In the genomic region with DNA sequence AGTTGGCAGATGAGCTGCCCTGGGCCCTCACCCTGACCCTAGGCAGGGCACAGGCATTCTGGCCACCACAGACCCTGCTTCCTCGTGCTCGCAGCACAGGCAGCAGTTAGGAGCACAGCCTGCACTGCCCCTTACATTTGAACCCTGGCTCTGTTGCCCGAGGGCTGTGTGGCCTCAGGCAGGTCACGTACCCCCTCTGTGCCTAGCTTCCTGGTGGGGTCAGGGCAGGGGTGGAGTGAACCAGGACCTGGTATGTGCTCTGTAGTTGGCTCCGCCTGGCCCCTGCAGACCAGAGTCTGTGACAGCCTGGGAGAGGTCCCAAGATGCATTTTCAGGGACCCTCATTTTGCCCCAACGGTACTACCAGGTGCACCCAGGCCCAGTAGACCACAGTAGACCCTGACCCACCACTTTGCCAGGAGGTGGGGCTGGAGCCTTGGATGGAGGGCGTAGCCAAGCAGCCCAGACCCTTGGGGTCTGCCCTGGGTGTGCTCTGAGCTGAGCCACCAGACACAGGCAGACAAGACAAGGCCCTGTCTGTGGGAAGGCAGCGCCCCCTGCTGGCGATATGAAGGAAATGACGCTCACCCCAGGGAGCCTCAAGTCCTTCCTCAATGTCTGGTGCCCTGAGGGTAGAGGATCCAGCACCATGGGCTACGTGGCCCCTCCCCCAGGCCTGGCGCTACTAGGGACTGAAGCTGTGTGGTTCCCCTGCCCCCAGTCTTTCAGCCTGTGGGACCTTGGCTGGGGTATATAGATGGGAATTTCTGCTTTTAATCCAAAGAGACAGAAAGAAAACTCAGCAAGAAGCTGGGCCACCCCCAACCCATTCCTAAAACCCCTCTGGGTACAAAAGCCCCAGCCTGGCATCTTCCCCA, we compare ENCODE assay signal across 8 cellular contexts. TPM values are rescaled to one million over a fixed set of nuclear protein-coding genes. Genes with fewer than 3 reads are reported as not detected.
DNase-seq lines count a peak whose midpoint lies in the region; ATAC-seq and TF ChIP-seq lines count a peak whose summit lies in the region.

No MANE protein-coding gene starts in this region.

- no peak for ATAC-seq in GM21528 (IDR thresholded peaks at IDR 0.05; ENCODE audit: low FRiP score, unreplicated experiment)

- peaks cover 22% of the 10 kb centered on the region for H3K4me1 Mint-ChIP-seq in CD14-positive monocyte
- H3K4me1 Mint-ChIP-seq in activated CD4-positive, alpha-beta T cell treated with anti-CD3 and anti-CD28 coated beads, Interleukin-2, amount 10 ng/mL, durations not matched to agents 24 days and 14 days = peaks cover 24% of the 10 kb centered on the region

- DNase-seq in CD14-positive monocyte (ENCODE audit: low spot score) (peak; percentile 89), NCI-H524 (lab: John Stamatoyannopoulos, UW) (peak; percentile 81 to 89), coronary artery (ENCODE audit: low spot score) (no peak), lower leg skin (ENCODE audit: low spot score in 2 of 2) (peak; percentile 86 to 97)
- peak; percentile 94 for DNase-seq in activated CD4-positive, alpha-beta T cell treated with anti-CD3 and anti-CD28 coated beads, Interleukin-2, amount 10 ng/mL, durations not matched to agents 24 days and 14 days
- peak; percentile 83 for DNase-seq in stimulated activated CD4-positive, alpha-beta T cell treated with anti-CD3 and anti-CD28 coated beads, Interleukin-4, amount 100 ng/mL, for 24 hours

- peaks cover 0 to 5% (median 3%) of the 10 kb centered on the region in 3 donors for H3K27me3 Mint-ChIP-seq in CD14-positive monocyte (ENCODE audit: low read depth in 3 of 3)
- peaks cover 26% of the 10 kb centered on the region for H3K27me3 Mint-ChIP-seq in activated CD4-positive, alpha-beta T cell treated with anti-CD3 and anti-CD28 coated beads, Interleukin-2, amount 10 ng/mL, durations not matched to agents 24 days and 14 days

- TF ChIP-seq CTCF in CD14-positive monocyte (IDR thresholded peaks at IDR 0.05) (peak; percentile 97), HEK293 (tag by site-specific recombination; IDR thresholded peaks at IDR 0.05) (peak; percentile 95), coronary artery (IDR thresholded peaks at IDR 0.05) (peak; percentile 96), lower leg skin (IDR thresholded peaks at IDR 0.05) (peak in 1 of 3 donors; percentile 85)

- peak overlapping the region in 2 of 7 donors; percentile 20 to 25 for H3K27ac Mint-ChIP-seq in CD14-positive monocyte
- H3K27ac Mint-ChIP-seq in activated CD4-positive, alpha-beta T cell treated with anti-CD3 and anti-CD28 coated beads, Interleukin-2, amount 10 ng/mL, durations not matched to agents 24 days and 14 days = no peak overlapping the region

- H3K4me1 ChIP-seq in HEK293 (ENCODE audit: control insufficient read depth, insufficient read depth, low read length) = no peaks in the 10 kb centered on the region

- no peaks in the 10 kb centered on the region for H3K9me3 Mint-ChIP-seq in CD14-positive monocyte
- no peaks in the 10 kb centered on the region for H3K9me3 Mint-ChIP-seq in activated CD4-positive, alpha-beta T cell treated with anti-CD3 and anti-CD28 coated beads, Interleukin-2, amount 10 ng/mL, durations not matched to agents 24 days and 14 days

- no peaks in the 10 kb centered on the region for H3K36me3 Mint-ChIP-seq in CD14-positive monocyte
- no peaks in the 10 kb centered on the region for H3K36me3 Mint-ChIP-seq in activated CD4-positive, alpha-beta T cell treated with anti-CD3 and anti-CD28 coated beads, Interleukin-2, amount 10 ng/mL, durations not matched to agents 24 days and 14 days (ENCODE audit: low read depth)

- 39 to 42% methylated on average over 10 to 11 of the region's 12 CpGs for WGBS in lower leg skin, 2 donors

- no peaks in the 10 kb centered on the region for H3K9me3 ChIP-seq in HEK293 (ENCODE audit: control insufficient read depth, insufficient read depth, low read depth, low read length)

- peak overlapping the region; percentile 46 to 52 for H3K4me3 Mint-ChIP-seq in CD14-positive monocyte
- no peak overlapping the region for H3K4me3 Mint-ChIP-seq in activated CD4-positive, alpha-beta T cell treated with anti-CD3 and anti-CD28 coated beads, Interleukin-2, amount 10 ng/mL, durations not matched to agents 24 days and 14 days

- intact Hi-C loops in CD14-positive monocyte (cut with micrococcal nuclease) (loop anchor here (2.0 to 10.0 kb wide), 3 partner anchors 115 to 299 kb away; a partner anchor contains a TSS), lower leg skin (cut with DNase I; ENCODE audit: low total_unique reads) (no loop called here)
- intact Hi-C loops in activated CD4-positive, alpha-beta T cell treated with anti-CD3 and anti-CD28 coated beads, Interleukin-2, amount 10 ng/mL, durations not matched to agents 24 days and 14 days (cut with micrococcal nuclease) = loop anchor here (1.0 kb wide), 1 partner anchor 115 kb away; no protein-coding TSS in a partner anchor

- H3K4me3 ChIP-seq in HEK293 (ENCODE audit: low read depth, low read length) = no peak overlapping the region
- H3K4me3 ChIP-seq in coronary artery = no peak overlapping the region
- H3K4me3 ChIP-seq in lower leg skin (ENCODE audit: low read depth, poor library complexity, severe bottlenecking) = no peak overlapping the region

- CTCF ChIA-PET in HEK293 (lab: Yijun Ruan, JAX) = interaction anchor here (0.6 to 7.7 kb wide), 39 partner anchors 8 to 415 kb away, joined by 3 to 274 read pairs (median 5); no protein-coding TSS in a partner anchor

- H3K27ac ChIP-seq in HEK293 (ENCODE audit: extremely low read depth, low read depth, low read length) = no peak overlapping the region
- H3K27ac ChIP-seq in coronary artery = peak overlapping the region; percentile 85 to 92

- no peaks in the 10 kb centered on the region for H3K36me3 ChIP-seq in HEK293 (ENCODE audit: control insufficient read depth in 2 of 2, insufficient read depth in 1 of 2, low read length in 2 of 2)

- TF ChIP-seq POLR2A in lower leg skin (IDR thresholded peaks at IDR 0.05) = no peak

- POLR2A ChIA-PET in HEK293 (lab: Yijun Ruan, JAX) = interaction anchor here (0.5 to 1.5 kb wide), 6 partner anchors 40 to 148 kb away, joined by 3 to 7 read pairs (median 3); a partner anchor contains a TSS

TF ChIP-seq in HEK293, 187 proteins besides CTCF, POLR2A, EP300 and RAD21 (continues in another document):
- TF ChIP-seq MYNN (tag by site-specific recombination; IDR thresholded peaks at IDR 0.05; ENCODE audit: borderline replicate concordance) (no peak), ZIC2 (tag by site-specific recombination; IDR thresholded peaks at IDR 0.05) (peak; percentile 79), ZNF776 (tag by site-specific recombination; IDR thresholded peaks at IDR 0.05; ENCODE audit: borderline replicate concordance) (no peak), WT1 (tag by site-specific recombination; IDR thresholded peaks at IDR 0.05) (no peak), ZNF391 (tag by site-specific recombination; IDR thresholded peaks at IDR 0.05; ENCODE audit: borderline replicate concordance, low read depth) (0 out of 2 replicates have a peak, but pooled peaks have one; percentile 40), KLF1 (tag by site-specific recombination; IDR thresholded peaks at IDR 0.05) (no peak)
- TF ChIP-seq, protein P1, sequence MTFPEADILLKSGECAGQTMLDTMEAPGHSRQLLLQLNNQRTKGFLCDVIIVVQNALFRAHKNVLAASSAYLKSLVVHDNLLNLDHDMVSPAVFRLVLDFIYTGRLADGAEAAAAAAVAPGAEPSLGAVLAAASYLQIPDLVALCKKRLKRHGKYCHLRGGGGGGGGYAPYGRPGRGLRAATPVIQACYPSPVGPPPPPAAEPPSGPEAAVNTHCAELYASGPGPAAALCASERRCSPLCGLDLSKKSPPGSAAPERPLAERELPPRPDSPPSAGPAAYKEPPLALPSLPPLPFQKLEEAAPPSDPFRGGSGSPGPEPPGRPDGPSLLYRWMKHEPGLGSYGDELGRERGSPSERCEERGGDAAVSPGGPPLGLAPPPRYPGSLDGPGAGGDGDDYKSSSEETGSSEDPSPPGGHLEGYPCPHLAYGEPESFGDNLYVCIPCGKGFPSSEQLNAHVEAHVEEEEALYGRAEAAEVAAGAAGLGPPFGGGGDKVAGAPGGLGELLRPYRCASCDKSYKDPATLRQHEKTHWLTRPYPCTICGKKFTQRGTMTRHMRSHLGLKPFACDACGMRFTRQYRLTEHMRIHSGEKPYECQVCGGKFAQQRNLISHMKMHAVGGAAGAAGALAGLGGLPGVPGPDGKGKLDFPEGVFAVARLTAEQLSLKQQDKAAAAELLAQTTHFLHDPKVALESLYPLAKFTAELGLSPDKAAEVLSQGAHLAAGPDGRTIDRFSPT (tag by site-specific recombination; IDR thresholded peaks at IDR 0.05) = no peak
- TF ChIP-seq, protein P2, sequence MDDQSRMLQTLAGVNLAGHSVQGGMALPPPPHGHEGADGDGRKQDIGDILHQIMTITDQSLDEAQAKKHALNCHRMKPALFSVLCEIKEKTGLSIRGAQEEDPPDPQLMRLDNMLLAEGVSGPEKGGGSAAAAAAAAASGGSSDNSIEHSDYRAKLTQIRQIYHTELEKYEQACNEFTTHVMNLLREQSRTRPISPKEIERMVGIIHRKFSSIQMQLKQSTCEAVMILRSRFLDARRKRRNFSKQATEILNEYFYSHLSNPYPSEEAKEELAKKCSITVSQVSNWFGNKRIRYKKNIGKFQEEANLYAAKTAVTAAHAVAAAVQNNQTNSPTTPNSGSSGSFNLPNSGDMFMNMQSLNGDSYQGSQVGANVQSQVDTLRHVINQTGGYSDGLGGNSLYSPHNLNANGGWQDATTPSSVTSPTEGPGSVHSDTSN (CRISPR knock-in tag; IDR thresholded peaks at IDR 0.05) = no peak; the same call in 1 of the 2 replicates

RNA-seq across cellular contexts. Expression of a gene that starts 9.0 kb away (rescaled TPM):
- 10 to 100 TPM; 35.7 to 37.1 TPM for polyA plus RNA-seq in CD14-positive monocyte
- total RNA-seq in activated CD4-positive, alpha-beta T cell treated with anti-CD3 and anti-CD28 coated beads, Interleukin-2, amount 10 ng/mL, durations not matched to agents 24 days and 14 days = 2.1 and 2.4 TPM in 2 replicates
- total RNA-seq in lower leg skin = 1 to 10 TPM; 4.9 to 8.3 (median 7.0) TPM

RNA-seq across cellular contexts. Expression of a gene that starts 22.9 kb away (rescaled TPM):
- polyA plus RNA-seq in CD14-positive monocyte = 10 to 100 TPM; 14.5 TPM
- 153 and 155 TPM in 2 replicates for total RNA-seq in activated CD4-positive, alpha-beta T cell treated with anti-CD3 and anti-CD28 coated beads, Interleukin-2, amount 10 ng/mL, durations not matched to agents 24 days and 14 days
- 10 to 100 TPM; 17.7 to 60.4 (median 32.7) TPM for total RNA-seq in lower leg skin

RNA-seq across cellular contexts. Expression of a gene that starts 24.4 kb away (rescaled TPM):
- polyA plus RNA-seq in CD14-positive monocyte = 1 to 10 TPM; 1.1 to 2.2 TPM
- total RNA-seq in activated CD4-positive, alpha-beta T cell treated with anti-CD3 and anti-CD28 coated beads, Interleukin-2, amount 10 ng/mL, durations not matched to agents 24 days and 14 days = 118 and 121 TPM in 2 replicates
- 10 to 100 TPM; 21.4 to 46.1 (median 39.8) TPM for total RNA-seq in lower leg skin

RNA-seq across cellular contexts. Expression of a gene that starts 56.5 kb away (rescaled TPM):
- polyA plus RNA-seq in CD14-positive monocyte = 100 to 1,000 TPM; 158 to 172 TPM
- total RNA-seq in activated CD4-positive, alpha-beta T cell treated with anti-CD3 and anti-CD28 coated beads, Interleukin-2, amount 10 ng/mL, durations not matched to agents 24 days and 14 days = 66.2 and 73.5 TPM in 2 replicates
- total RNA-seq in lower leg skin = 100 to 1,000 TPM in 1 of 4 donors, 10 to 100 TPM in 3; 67.8 to 110 (median 78.0) TPM

RNA-seq across cellular contexts. Expression of a gene that starts 56.6 kb away (rescaled TPM):
- polyA plus RNA-seq in CD14-positive monocyte = 100 to 1,000 TPM; 355 to 601 TPM
- 161 TPM in 2 replicates for total RNA-seq in activated CD4-positive, alpha-beta T cell treated with anti-CD3 and anti-CD28 coated beads, Interleukin-2, amount 10 ng/mL, durations not matched to agents 24 days and 14 days
- 100 to 1,000 TPM; 118 to 146 (median 130) TPM for total RNA-seq in lower leg skin
